In genomic region chr14:105059917-105060565, GRCh38 we compare ENCODE assay signal across 10 cellular contexts. TPM values are rescaled to one million over a fixed set of nuclear protein-coding genes. Genes with fewer than 3 reads are reported as not detected.
A peak's percentile ranks its signal among the peaks of the same experiment; 100 is the strongest.
DNase-seq lines count a peak whose midpoint lies in the region; ATAC-seq and TF ChIP-seq lines count a peak whose summit lies in the region.
"Had no signal": no experiment of that assay in that cellular context is flagged by ENCODE, and none has a peak within 500 bp of the region (broad histone marks: within the 10 kb centered on the region; RNA-seq: fewer than 3 reads in every experiment).

No MANE protein-coding gene starts in this region.

- no peaks in the 10 kb centered on the region for H3K9me3 ChIP-seq in CD8-positive, alpha-beta T cell (ENCODE audit: low read length)
- peaks cover 0 to 2% of the 10 kb centered on the region in 2 donors for H3K9me3 ChIP-seq in neuronal stem cell (replicated peaks in 1 of 2; ENCODE audit: control insufficient read depth in 2 of 2, insufficient read depth in 1 of 2, low read depth in 1 of 2, low read length in 2 of 2)

- no peak overlapping the region for H2AFZ ChIP-seq in neuronal stem cell (ENCODE audit: low read length)
- H2AFZ ChIP-seq: PC-9 had no signal

- peaks cover 60% of the 10 kb centered on the region for H3K4me1 Mint-ChIP-seq in CD8-positive, alpha-beta T cell (ENCODE audit: low read depth)
- H3K4me1 Mint-ChIP-seq in IgD-negative memory B cell = peaks cover 29 to 34% (median 32%) of the 10 kb centered on the region in 3 donors
- peaks cover 61% of the 10 kb centered on the region for H3K4me1 Mint-ChIP-seq in central memory CD8-positive, alpha-beta T cell

- CTCF ChIA-PET in CD8-positive, alpha-beta T cell (lab: Charles Lee) = interaction anchor here (1.0 to 13.0 kb wide), 9 partner anchors 11 to 427 kb away, joined by 3 to 213 read pairs (median 3); partner anchors contain the start of gene CRIP1

- DNase-seq in CD8-positive, alpha-beta T cell = peak in 1 of 7 experiments; percentile 41
- no peak for DNase-seq in central memory CD8-positive, alpha-beta T cell (ENCODE audit: low spot score in 2 of 2)
- DNase-seq in neuronal stem cell (ENCODE audit: low spot score) (no peak), NCI-H187 treated with DMSO at 0.1 percent for 48 hours (lab: John Stamatoyannopoulos, UW) (no peak)
- DNase-seq: PC-9 had no signal

- peak overlapping the region; percentile 92 for H3K27ac Mint-ChIP-seq in CD8-positive, alpha-beta T cell
- H3K27ac Mint-ChIP-seq in IgD-negative memory B cell = peak overlapping the region; percentile 92 to 97 (median 96)
- peak overlapping the region; percentile 100 for H3K27ac Mint-ChIP-seq in central memory CD8-positive, alpha-beta T cell (ENCODE audit: low read depth)

- H4K91ac ChIP-seq in neuronal stem cell (ENCODE audit: low read depth, low read length, poor library complexity) = no peak overlapping the region

- peak overlapping the region; percentile 23 for H3K23ac ChIP-seq in neuronal stem cell (ENCODE audit: low read depth, low read length, poor library complexity)

- peak overlapping the region; percentile 97 for H3K27ac ChIP-seq in CD8-positive, alpha-beta T cell (ENCODE audit: low read depth, low read length)
- no peak overlapping the region for H3K27ac ChIP-seq in neuronal stem cell (replicated peaks; ENCODE audit: low read length)
- H3K27ac ChIP-seq: PC-9 had no signal

- H2BK120ac ChIP-seq in neuronal stem cell (ENCODE audit: low read depth, low read length) = no peak overlapping the region

- peak overlapping the region; percentile 59 for H3K18ac ChIP-seq in neuronal stem cell (ENCODE audit: low read length)

- no peak overlapping the region for H4K8ac ChIP-seq in neuronal stem cell (ENCODE audit: low read depth, low read length)

- no peak overlapping the region for H2BK5ac ChIP-seq in neuronal stem cell (ENCODE audit: low read length)

- H3K4me1 ChIP-seq in CD8-positive, alpha-beta T cell (ENCODE audit: insufficient read depth, low read length) = peaks cover 65% of the 10 kb centered on the region
- peaks cover 11 to 19% of the 10 kb centered on the region in 2 donors for H3K4me1 ChIP-seq in neuronal stem cell (ENCODE audit: control insufficient read depth in 2 of 2, insufficient read depth in 1 of 2, low read depth in 1 of 2, low read length in 2 of 2)

- no CpG with 5 or more reads among the region's 16 CpGs for WGBS in neuronal stem cell (ENCODE audit: extremely low coverage in 2 of 2, insufficient read length in 2 of 2, insufficient replicate concordance in 1 of 2), 2 donors

- H3K9me3 Mint-ChIP-seq in CD8-positive, alpha-beta T cell = no peaks in the 10 kb centered on the region
- H3K9me3 Mint-ChIP-seq in IgD-negative memory B cell = no peaks in the 10 kb centered on the region
- no peaks in the 10 kb centered on the region for H3K9me3 Mint-ChIP-seq in central memory CD8-positive, alpha-beta T cell

- H2AK5ac ChIP-seq in neuronal stem cell (ENCODE audit: low read depth, low read length) = peak overlapping the region; percentile 89

- H3K36me3 Mint-ChIP-seq in CD8-positive, alpha-beta T cell = peaks cover 43% of the 10 kb centered on the region
- H3K36me3 Mint-ChIP-seq in IgD-negative memory B cell = peaks cover 3% of the 10 kb centered on the region
- peaks cover 67% of the 10 kb centered on the region for H3K36me3 Mint-ChIP-seq in central memory CD8-positive, alpha-beta T cell (ENCODE audit: insufficient read depth)

- peak overlapping the region; percentile 45 for H3K4me3 ChIP-seq in CD8-positive, alpha-beta T cell (ENCODE audit: low read depth, low read length)
- no peak overlapping the region for H3K4me3 ChIP-seq in neuronal stem cell (ENCODE audit: low read length in 2 of 2)
- H3K4me3 ChIP-seq: K562, PC-9 had no signal

- POLR2A ChIA-PET in CD8-positive, alpha-beta T cell (lab: Charles Lee) = interaction anchor here (0.8 to 6.3 kb wide), 5 partner anchors 15 to 255 kb away, joined by 3 to 43 read pairs (median 4); partner anchors contain the start of gene PACS2

- no peak overlapping the region for H3K4me2 ChIP-seq in neuronal stem cell (ENCODE audit: insufficient read depth, low read length, poor library complexity, severe bottlenecking)
- H3K4me2 ChIP-seq: PC-9 had no signal

- H3K14ac ChIP-seq in neuronal stem cell (ENCODE audit: low read length) = no peak overlapping the region

- H3K27me3 Mint-ChIP-seq in CD8-positive, alpha-beta T cell (ENCODE audit: low read depth) = no peaks in the 10 kb centered on the region
- H3K27me3 Mint-ChIP-seq in IgD-negative memory B cell = no peaks in the 10 kb centered on the region
- no peaks in the 10 kb centered on the region for H3K27me3 Mint-ChIP-seq in central memory CD8-positive, alpha-beta T cell

- no peak for ATAC-seq in CD8-positive, alpha-beta T cell
- ATAC-seq in central memory CD8-positive, alpha-beta T cell (replicated peaks; ENCODE audit: extremely low read depth, poor library complexity, severe bottlenecking) = peak; percentile 3
- ATAC-seq in GM21825 (IDR thresholded peaks at IDR 0.05; ENCODE audit: unreplicated experiment) = no peak
- ATAC-seq in GM18502 (IDR thresholded peaks at IDR 0.05; ENCODE audit: poor library complexity, unreplicated experiment) = no peak
- no peak for ATAC-seq in GM19467 (IDR thresholded peaks at IDR 0.05; ENCODE audit: unreplicated experiment)

- no peak for TF ChIP-seq CTCF in CD8-positive, alpha-beta T cell (IDR thresholded peaks at IDR 0.05)

- H3K9ac ChIP-seq in neuronal stem cell (ENCODE audit: low read depth, low read length, poor library complexity) = no peak overlapping the region

- H2BK12ac ChIP-seq in neuronal stem cell (ENCODE audit: low read length) = peak overlapping the region; percentile 50

- peaks cover 20% of the 10 kb centered on the region for H3K36me3 ChIP-seq in CD8-positive, alpha-beta T cell (ENCODE audit: insufficient read depth, low read length)
- no peaks in the 10 kb centered on the region for H3K36me3 ChIP-seq in neuronal stem cell (replicated peaks in 1 of 2; ENCODE audit: control insufficient read depth in 2 of 2, insufficient read depth in 2 of 2, low read length in 2 of 2)

- H3K79me1 ChIP-seq in neuronal stem cell (ENCODE audit: low read depth, low read length) = no peaks in the 10 kb centered on the region

- H2BK15ac ChIP-seq in neuronal stem cell (ENCODE audit: low read length) = peak overlapping the region; percentile 7

- peak overlapping the region; percentile 94 for H3K4me3 Mint-ChIP-seq in CD8-positive, alpha-beta T cell
- H3K4me3 Mint-ChIP-seq in IgD-negative memory B cell = peak overlapping the region; percentile 90 to 99 (median 95)
- peak overlapping the region; percentile 99 for H3K4me3 Mint-ChIP-seq in central memory CD8-positive, alpha-beta T cell

- no peaks in the 10 kb centered on the region for H3K27me3 ChIP-seq in CD8-positive, alpha-beta T cell (ENCODE audit: insufficient read depth, low read length)
- H3K27me3 ChIP-seq in neuronal stem cell (ENCODE audit: control insufficient read depth in 3 of 3, insufficient read depth in 3 of 3, low read depth in 1 of 3, low read length in 3 of 3) = peaks cover 4 to 42% (median 17%) of the 10 kb centered on the region in 3 experiments

- H3K4ac ChIP-seq in neuronal stem cell (ENCODE audit: low read length) = no peak overlapping the region

- intact Hi-C loops in CD8-positive, alpha-beta T cell (cut with DNase I, micrococcal nuclease) = loop anchor here (1.0 to 10.0 kb wide), 3 partner anchors 15 to 425 kb away; partner anchors contain the start of gene CRIP1 (in 1 of the 2)

RNA-seq across cellular contexts. Expression of gene GPR132, which starts 5.2 kb away (rescaled TPM):
- 100 to 1,000 TPM in 1 of 2 experiments, 10 to 100 TPM in 1; 91.8 to 101 TPM for total RNA-seq in CD8-positive, alpha-beta T cell
- 37.2 TPM for polyA plus RNA-seq in IgD-negative memory B cell
- 0.13 TPM for polyA plus RNA-seq in neuronal stem cell (2013, experiment 1 of 2)
- polyA plus RNA-seq in neuronal stem cell (2013, experiment 2 of 2) = 0.08 TPM
- total RNA-seq: PC-9 had no signal

RNA-seq across cellular contexts. Expression of gene CDCA4, which starts 39.2 kb away (rescaled TPM):
- total RNA-seq in CD8-positive, alpha-beta T cell = 10 to 100 TPM; 20.2 to 22.9 TPM
- polyA plus RNA-seq in IgD-negative memory B cell = 11.4 TPM
- 46.0 TPM for polyA plus RNA-seq in neuronal stem cell (2013, experiment 1 of 2)
- 45.5 TPM for polyA plus RNA-seq in neuronal stem cell (2013, experiment 2 of 2)
